Comparison of ENCODE assay signal across 18 cellular contexts in the genomic region with DNA sequence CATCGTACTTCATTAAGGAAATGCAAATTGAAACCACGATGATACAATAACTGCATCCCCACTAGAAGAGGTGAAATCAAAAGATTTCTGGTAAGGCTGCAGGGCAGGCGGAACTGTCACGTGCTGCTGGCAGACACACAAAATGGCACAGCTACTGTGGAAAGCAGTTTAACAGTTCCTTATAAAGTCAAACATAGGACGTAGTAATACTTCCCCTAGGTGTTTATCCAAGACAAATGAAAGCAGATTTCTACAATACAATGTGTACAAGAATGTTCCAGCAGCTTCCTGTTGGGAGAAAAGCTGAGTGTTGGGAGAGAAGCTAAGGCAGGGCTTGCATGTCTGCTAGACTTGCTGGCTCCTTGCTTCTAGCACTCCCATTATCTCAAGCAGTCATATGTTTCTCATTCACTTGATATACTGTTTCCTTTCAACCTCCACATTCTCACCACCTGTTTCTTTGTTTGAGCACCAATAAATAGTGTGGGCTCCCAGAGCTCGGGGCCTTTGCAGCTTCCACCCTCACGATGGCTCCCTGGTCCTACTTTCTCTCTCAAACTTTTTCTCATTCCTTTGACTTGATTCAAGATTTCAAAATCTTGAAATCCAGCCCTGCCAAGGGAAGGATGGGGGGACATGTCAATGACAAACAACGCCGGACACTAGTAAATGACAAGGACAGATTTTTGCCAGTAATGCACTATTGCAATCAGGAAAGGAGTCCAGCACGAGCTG. TPM values are rescaled to one million over a fixed set of nuclear protein-coding genes. Genes with fewer than 3 reads are reported as not detected.
DNase-seq lines count a peak whose midpoint lies in the region; ATAC-seq, FAIRE-seq and TF ChIP-seq lines count a peak whose summit lies in the region.
"Had no signal": no experiment of that assay in that cellular context is flagged by ENCODE, and none has a peak within 500 bp of the region (broad histone marks: within the 10 kb centered on the region; RNA-seq: fewer than 3 reads in every experiment).

No MANE protein-coding gene starts in this region.

- ATAC-seq in heart left ventricle = peak; percentile 45 to 74 (median 58)
- ATAC-seq in aorta (ENCODE audit: low FRiP score) = peak; percentile 64
- ATAC-seq: activated T-cell treated with anti-CD3 and anti-CD28 coated beads, Interleukin-2, amount 50 U/mL, for 4 hours; effector memory CD8-positive, alpha-beta T cell had no signal

- intact Hi-C loops in heart left ventricle (cut with DNase I) (no loop called here), cardiac septum (cut with DNase I) (no loop called here), aorta (cut with DNase I) (no loop called here)

- no peaks in the 10 kb centered on the region for H3K9me3 ChIP-seq in heart left ventricle
- no peaks in the 10 kb centered on the region for H3K9me3 ChIP-seq in aorta (ENCODE audit: control insufficient read depth, low read length)
- H3K9me3 ChIP-seq: neutrophil had no signal

- FAIRE-seq in D721Med (lab: Jason Lieb, UNC) = no peak
- FAIRE-seq: astrocyte had no signal

- H3K27ac ChIP-seq in heart left ventricle = peak overlapping the region in 9 of 12 donors; percentile 15 to 54 (median 37)
- no peak overlapping the region for H3K27ac ChIP-seq in aorta (ENCODE audit: low read depth in 1 of 2, low read length in 2 of 2)
- H3K27ac ChIP-seq: neutrophil had no signal

- peaks cover 0 to 27% (median 6%) of the 10 kb centered on the region in 12 donors for H3K4me1 ChIP-seq in heart left ventricle
- H3K4me1 ChIP-seq in aorta (ENCODE audit: control insufficient read depth in 1 of 2, insufficient read depth in 2 of 2, low read length in 2 of 2) = no peaks in the 10 kb centered on the region

- 36 to 43% (median 40%) methylated on average over 10 of the region's 10 CpGs for WGBS in heart left ventricle, 4 donors
- 25% methylated on average over 10 of the region's 10 CpGs for WGBS in aorta, 2 donors

- H3K4me3 ChIP-seq in heart left ventricle (no peak overlapping the region), aorta (ENCODE audit: low read length in 2 of 2) (no peak overlapping the region)
- H3K4me3 ChIP-seq: lung had no signal

- DNase-seq in heart left ventricle (peak in 1 of 5 donors; percentile 48), cardiac septum (ENCODE audit: low spot score) (no peak), dermis blood vessel endothelial cell (peak; percentile 93), medulla oblongata (ENCODE audit: extremely low spot score) (peak; percentile 33), aorta (peak in 1 of 2 donors; percentile 66), NCI-H226 (no peak), D721Med (ENCODE audit: insufficient read length, low spot score) (no peak)
- no peak for DNase-seq in stimulated activated CD4-positive, alpha-beta T cell treated with anti-CD3 and anti-CD28 coated beads, Interleukin-1b, Interleukin-23, amount 100 ng/mL, for 48 hours
- DNase-seq: activated T-cell treated with anti-CD3 and anti-CD28 coated beads, Interleukin-2, amount 50 U/mL, for 4 hours; DND-41; effector memory CD8-positive, alpha-beta T cell; hippocampal formation; NCI-H2029 treated with DMSO at 0.1 percent for 48 hours; stimulated activated CD8-positive, alpha-beta memory T cell treated with anti-CD3 and anti-CD28 coated beads, Interleukin-4, amount 100 ng/mL, for 48 hours had no signal

- peaks cover 0 to 3% (median 0%) of the 10 kb centered on the region in 9 donors for H3K27me3 ChIP-seq in heart left ventricle
- no peaks in the 10 kb centered on the region for H3K27me3 ChIP-seq in aorta (ENCODE audit: control insufficient read depth in 1 of 2, insufficient read depth in 2 of 2, low read length in 1 of 2)
- H3K27me3 ChIP-seq: neutrophil had no signal

- TF ChIP-seq CTCF in heart left ventricle (IDR thresholded peaks at IDR 0.05) (peak in 1 of 12 donors; percentile 13), D721Med (IDR thresholded peaks at IDR 0.05; ENCODE audit: insufficient read depth, missing control alignments) (no peak)

- peak in 1 of 2 donors; percentile 26 for TF ChIP-seq POLR2A in heart left ventricle (IDR thresholded peaks at IDR 0.05)

- H3K36me3 ChIP-seq in heart left ventricle = no peaks in the 10 kb centered on the region
- H3K36me3 ChIP-seq in aorta (ENCODE audit: control insufficient read depth in 1 of 2, insufficient read depth in 2 of 2, low read length in 1 of 2) = no peaks in the 10 kb centered on the region
- H3K36me3 ChIP-seq: neutrophil had no signal

RNA-seq across cellular contexts. Expression of gene IL17RA, which starts 21.3 kb away (rescaled TPM):
- total RNA-seq in heart left ventricle (10 to 100 TPM in 3 of 9 donors, 1 to 10 TPM in 6; 5.8 to 23.1 (median 9.4) TPM), cardiac septum (6.0 TPM), dermis blood vessel endothelial cell (6.1 TPM in 2 replicates), aorta (10 to 100 TPM; 19.9 to 28.3 TPM)
- polyA plus RNA-seq in heart left ventricle (1 to 10 TPM; 3.1 to 7.8 TPM), aorta (1 to 10 TPM; 3.0 to 9.4 TPM)

RNA-seq across cellular contexts. Expression of gene GAB4, which starts 55.5 kb away (rescaled TPM):
- total RNA-seq in heart left ventricle = not detected
- polyA plus RNA-seq in heart left ventricle = not detected
- total RNA-seq in cardiac septum = not detected
- not detected in 2 replicates for total RNA-seq in dermis blood vessel endothelial cell
- not detected for total RNA-seq in aorta
- polyA plus RNA-seq in aorta = not detected
- total RNA-seq: activated T-cell treated with anti-CD3 and anti-CD28 coated beads, Interleukin-2, amount 50 U/mL, for 4 hours; astrocyte; LHCN-M2; lung had no signal
- polyA plus RNA-seq: lung had no signal

RNA-seq across cellular contexts. Expression of gene TMEM121B, which starts 57.6 kb away (rescaled TPM):
- 1 to 10 TPM; 1.1 to 3.3 (median 1.8) TPM for total RNA-seq in heart left ventricle
- 1 to 10 TPM in 1 of 2 donors, under 1 TPM in 1; 0.49 to 1.2 TPM for polyA plus RNA-seq in heart left ventricle
- 1.0 TPM for total RNA-seq in cardiac septum
- 0.05 and 0.17 TPM in 2 replicates for total RNA-seq in dermis blood vessel endothelial cell
- total RNA-seq in aorta = under 1 TPM; 0.68 to 0.87 TPM
- under 1 TPM; 0.15 to 0.50 TPM for polyA plus RNA-seq in aorta

Comparison
In these comparisons a context has a peak if more than half of its experiments do, and no peak if none do; other contexts are left out.
1. DNase-seq: peak in dermis blood vessel endothelial cell (single experiment) and medulla oblongata (single experiment); none in cardiac septum (single experiment), stimulated activated CD4-positive, alpha-beta T cell treated with anti-CD3 and anti-CD28 coated beads, Interleukin-1b, Interleukin-23, amount 100 ng/mL, for 48 hours (single experiment), NCI-H226 (single experiment) and D721Med (single experiment).
2. H3K27ac ChIP-seq: peak in heart left ventricle (9 of 12); none in aorta (0 of 2).